ENCODE assay signal across 10 cellular contexts in genomic region chr15:101024111-101024695, GRCh38.
DNase-seq lines count a peak whose midpoint lies in the region; ATAC-seq and TF ChIP-seq lines count a peak whose summit lies in the region.
"Had no signal": no experiment of that assay in that cellular context is flagged by ENCODE, and none has a peak within 500 bp of the region (broad histone marks: within the 10 kb centered on the region; RNA-seq: fewer than 3 reads in every experiment).

No MANE protein-coding gene starts in this region.

- 67 to 81% (median 69%) methylated on average over 7 to 11 of the region's 11 CpGs for WGBS in adrenal gland, 4 donors
- WGBS in tibial nerve, 2 donors = 47 to 54% methylated on average over 11 of the region's 11 CpGs

- peak in 1 of 2 donors; percentile 64 for TF ChIP-seq EP300 in tibial nerve (IDR thresholded peaks at IDR 0.05)

- H3K27ac ChIP-seq in adrenal gland (peak overlapping the region in 3 of 5 donors; percentile 30 to 81 (median 77)), muscle layer of duodenum (ENCODE audit: low read length) (peak overlapping the region; percentile 72), tibial nerve (peak overlapping the region; percentile 32 to 62 (median 53))
- H3K27ac ChIP-seq: epithelial cell of prostate had no signal

- TF ChIP-seq POLR2A in adrenal gland (IDR thresholded peaks at IDR 0.05) = no peak
- TF ChIP-seq POLR2A in tibial nerve (IDR thresholded peaks at IDR 0.05) = no peak

- H3K4me1 ChIP-seq in adrenal gland (replicated peaks in 1 of 2) (peaks cover 0 to 8% of the 10 kb centered on the region in 2 donors), muscle layer of duodenum (ENCODE audit: control insufficient read depth in 1 of 2, insufficient read depth in 2 of 2, low read length in 2 of 2) (no peaks in the 10 kb centered on the region), tibial nerve (peaks cover 0 to 20% (median 12%) of the 10 kb centered on the region in 4 donors)

- intact Hi-C loops in adrenal gland (cut with DNase I) = loop anchor here in 1 of 2 donors (5.0 kb wide), 1 partner anchor 58 kb away; no protein-coding TSS in a partner anchor

- peaks cover 0 to 5% of the 10 kb centered on the region in 2 donors for H3K36me3 ChIP-seq in adrenal gland (replicated peaks in 1 of 2)
- H3K36me3 ChIP-seq in muscle layer of duodenum (ENCODE audit: control insufficient read depth in 1 of 2, insufficient read depth in 2 of 2, low read length in 2 of 2) = peaks cover 22 to 27% of the 10 kb centered on the region in 2 donors
- peaks cover 0 to 30% (median 0%) of the 10 kb centered on the region in 3 donors for H3K36me3 ChIP-seq in tibial nerve

- H3K4me3 ChIP-seq in adrenal gland (no peak overlapping the region), fibroblast of pulmonary artery (replicated peaks; ENCODE audit: low read depth, low read length) (no peak overlapping the region), muscle layer of duodenum (ENCODE audit: low read depth in 1 of 2, low read length in 2 of 2) (no peak overlapping the region), tibial nerve (no peak overlapping the region)

- H3K27me3 ChIP-seq in adrenal gland (no peaks in the 10 kb centered on the region), muscle layer of duodenum (ENCODE audit: low read depth, low read length) (no peaks in the 10 kb centered on the region), tibial nerve (no peaks in the 10 kb centered on the region)

- DNase-seq in adrenal gland = peak in 4 of 7 donors; percentile 29 to 59 (median 31)
- DNase-seq in fibroblast of pulmonary artery (ENCODE audit: low read depth) = peak; percentile 83
- peak; percentile 49 to 62 for DNase-seq in tibial nerve (ENCODE audit: low spot score in 2 of 2)
- no peak for DNase-seq in germinal center (ENCODE audit: low spot score)
- DNase-seq in NCI-H526 (lab: John Stamatoyannopoulos, UW) = no peak
- DNase-seq: NCI-H510A had no signal

- TF ChIP-seq CTCF in adrenal gland (IDR thresholded peaks at IDR 0.05) (no peak), fibroblast of pulmonary artery (IDR thresholded peaks at IDR 0.05; ENCODE audit: low read length, missing control alignments) (no peak), tibial nerve (IDR thresholded peaks at IDR 0.05) (no peak)

- no peak for ATAC-seq in HG02588 (IDR thresholded peaks at IDR 0.05; ENCODE audit: unreplicated experiment)
- ATAC-seq in activated CD4-positive, CD25-positive, alpha-beta regulatory T cell treated with anti-CD3 and anti-CD28 coated beads, Interleukin-2, amount 50 U/mL, for 24 hours = no peak

- no peaks in the 10 kb centered on the region for H3K9me3 ChIP-seq in adrenal gland (replicated peaks in 1 of 3)
- no peaks in the 10 kb centered on the region for H3K9me3 ChIP-seq in muscle layer of duodenum (ENCODE audit: control insufficient read depth in 1 of 2, low read length in 2 of 2)
- H3K9me3 ChIP-seq in tibial nerve = no peaks in the 10 kb centered on the region

Comparison
In these comparisons a context has a peak if more than half of its experiments do, and no peak if none do; other contexts are left out.
1. DNase-seq: peak in adrenal gland (4 of 7), fibroblast of pulmonary artery (single experiment) and tibial nerve (2 of 2); none in germinal center (single experiment) and NCI-H526 (0 of 2).
2. Peak in every context shown above with its lines, with median percentiles within 50 percentile points of each other: H3K27ac ChIP-seq.